Comparison of ENCODE assay signal across 23 cellular contexts in genomic region chr2:42068571-42069178, GRCh38. TPM values are rescaled to one million over a fixed set of nuclear protein-coding genes. Genes with fewer than 3 reads are reported as not detected.
"Had no signal": no experiment of that assay in that cellular context is flagged by ENCODE, and none has a peak within 500 bp of the region (broad histone marks: within the 10 kb centered on the region; RNA-seq: fewer than 3 reads in every experiment).

No MANE protein-coding gene starts in this region.

- H3K27me3 ChIP-seq: breast epithelium, upper lobe of left lung had no signal

- H3K4me3 Mint-ChIP-seq: activated B cell treated with CpG ODN at 0.5 μM for 24 hours; activated CD4-positive, alpha-beta T cell treated with anti-CD3 and anti-CD28 coated beads for 36 hours; activated naive CD4-positive, alpha-beta T cell treated with anti-CD3 and anti-CD28 coated beads for 36 hours; activated naive CD8-positive, alpha-beta T cell treated with anti-CD3 and anti-CD28 coated beads, Interleukin-2, amount 10 ng/mL, durations not matched to agents 7 days and 5 days; central memory CD8-positive, alpha-beta T cell; effector memory CD8-positive, alpha-beta T cell; naive thymus-derived CD4-positive, alpha-beta T cell; T-helper 1 cell treated with Interleukin-12 subunit alpha and Interleukin-12 subunit beta and Interleukin-4 antibody, amounts not matched to agents 30 μg/mL and 1 μg/mL, for 36 hours had no signal

- DNase-seq: activated B cell treated with CpG ODN at 0.5 μM for 24 hours; activated CD4-positive, alpha-beta T cell treated with anti-CD3 and anti-CD28 coated beads for 36 hours; activated CD4-positive, alpha-beta T cell treated with anti-CD3 and anti-CD28 coated beads, Interleukin-2, amount 50 U/mL, for 48 hours; activated CD8-positive, alpha-beta memory T cell treated with anti-CD3 and anti-CD28 coated beads, Interleukin-2, amount 50 U/mL, for 48 hours; activated effector memory CD4-positive, alpha-beta T cell treated with Interleukin-2 at 50 U/mL for 16 hours; activated naive CD4-positive, alpha-beta T cell treated with anti-CD3 and anti-CD28 coated beads for 36 hours; activated naive CD8-positive, alpha-beta T cell treated with anti-CD3 and anti-CD28 coated beads, Interleukin-2, amount 10 ng/mL, durations not matched to agents 7 days and 5 days; activated T-cell treated with anti-CD3 and anti-CD28 coated beads, Interleukin-2, amount 50 U/mL, for 48 hours; amniotic stem cell; effector memory CD8-positive, alpha-beta T cell; esophagus squamous epithelium; kidney; lower lobe of right lung; naive thymus-derived CD4-positive, alpha-beta T cell; retina; stimulated activated CD4-positive, alpha-beta T cell treated with anti-CD3 and anti-CD28 coated beads, Interleukin-4, amount 100 ng/mL, for 24 hours; stimulated activated naive CD4-positive, alpha-beta T cell treated with Interleukin-2 at 50 U/mL for 16 hours; T1000; upper lobe of left lung had no signal

- H3K4me3 ChIP-seq: breast epithelium, esophagus squamous epithelium, lower lobe of right lung, thoracic aorta, upper lobe of left lung had no signal

- H3K36me3 ChIP-seq: breast epithelium, esophagus squamous epithelium, lower lobe of right lung, thoracic aorta, upper lobe of left lung had no signal

- H3K9me3 ChIP-seq: breast epithelium, esophagus squamous epithelium, lower lobe of right lung, thoracic aorta, upper lobe of left lung had no signal

- H3K4me1 ChIP-seq: breast epithelium had no signal

- ATAC-seq: activated CD4-positive, alpha-beta T cell treated with anti-CD3 and anti-CD28 coated beads for 36 hours; effector memory CD8-positive, alpha-beta T cell; lower lobe of right lung; naive thymus-derived CD4-positive, alpha-beta T cell had no signal

- H3K27ac Mint-ChIP-seq: activated B cell treated with CpG ODN at 0.5 μM for 24 hours; activated CD4-positive, alpha-beta T cell treated with anti-CD3 and anti-CD28 coated beads for 36 hours; activated naive CD4-positive, alpha-beta T cell treated with anti-CD3 and anti-CD28 coated beads for 36 hours; effector memory CD8-positive, alpha-beta T cell; naive thymus-derived CD4-positive, alpha-beta T cell; T-helper 1 cell treated with Interleukin-12 subunit alpha and Interleukin-12 subunit beta and Interleukin-4 antibody, amounts not matched to agents 30 μg/mL and 1 μg/mL, for 36 hours had no signal

- H3K9me3 Mint-ChIP-seq: activated B cell treated with CpG ODN at 0.5 μM for 24 hours; activated naive CD4-positive, alpha-beta T cell treated with anti-CD3 and anti-CD28 coated beads for 36 hours; activated naive CD8-positive, alpha-beta T cell treated with anti-CD3 and anti-CD28 coated beads, Interleukin-2, amount 10 ng/mL, durations not matched to agents 7 days and 5 days; central memory CD8-positive, alpha-beta T cell; effector memory CD8-positive, alpha-beta T cell; T-helper 1 cell treated with Interleukin-12 subunit alpha and Interleukin-12 subunit beta and Interleukin-4 antibody, amounts not matched to agents 30 μg/mL and 1 μg/mL, for 36 hours had no signal

- H3K4me1 Mint-ChIP-seq: activated B cell treated with CpG ODN at 0.5 μM for 24 hours; activated CD4-positive, alpha-beta T cell treated with anti-CD3 and anti-CD28 coated beads for 36 hours; activated naive CD8-positive, alpha-beta T cell treated with anti-CD3 and anti-CD28 coated beads, Interleukin-2, amount 10 ng/mL, durations not matched to agents 7 days and 5 days; central memory CD8-positive, alpha-beta T cell had no signal

- H3K27ac ChIP-seq: breast epithelium, esophagus squamous epithelium, lower lobe of right lung had no signal

- H3K36me3 Mint-ChIP-seq: activated naive CD8-positive, alpha-beta T cell treated with anti-CD3 and anti-CD28 coated beads, Interleukin-2, amount 10 ng/mL, durations not matched to agents 7 days and 5 days had no signal

RNA-seq across cellular contexts. Expression of gene PKDCC, which starts 20.9 kb away (rescaled TPM):
- total RNA-seq: activated B cell treated with CpG ODN at 0.5 μM for 24 hours; activated CD4-positive, alpha-beta T cell treated with anti-CD3 and anti-CD28 coated beads for 36 hours; activated naive CD4-positive, alpha-beta T cell treated with anti-CD3 and anti-CD28 coated beads for 36 hours; activated naive CD8-positive, alpha-beta T cell treated with anti-CD3 and anti-CD28 coated beads, Interleukin-2, amount 10 ng/mL, durations not matched to agents 7 days and 5 days; naive thymus-derived CD4-positive, alpha-beta T cell had no signal
- polyA plus RNA-seq: naive thymus-derived CD4-positive, alpha-beta T cell had no signal
